ENCODE assay signal across 3 cellular contexts in genomic region chr4:72387959-72388358, GRCh38.
A peak's percentile ranks its signal among the peaks of the same experiment; 100 is the strongest.
TF ChIP-seq lines count a peak whose summit lies in the region.

No MANE protein-coding gene starts in this region.

TF ChIP-seq in A549, 52 proteins besides CTCF, POLR2A, EP300 and RAD21:
- no peak for TF ChIP-seq CHD4 (IDR thresholded peaks at IDR 0.05; ENCODE audit: borderline replicate concordance)
- TF ChIP-seq BCL3 (IDR thresholded peaks at IDR 0.05): no peak
- TF ChIP-seq MAFK (IDR thresholded peaks at IDR 0.05; ENCODE audit: partially characterized antibody): peak; percentile 79

TF ChIP-seq in IMR-90, 13 proteins besides CTCF, POLR2A, EP300 and RAD21:
- TF ChIP-seq MAFK (IDR thresholded peaks at IDR 0.05; ENCODE audit: low read depth, low read length) (peak; percentile 93), MXI1 (IDR thresholded peaks at IDR 0.05; ENCODE audit: borderline replicate concordance, low read depth, low read length) (no peak)

TF ChIP-seq in H1, 55 proteins besides CTCF, POLR2A, EP300 and RAD21:
- TF ChIP-seq NRF1 (IDR thresholded peaks at IDR 0.05; ENCODE audit: low read depth, low read length) (no peak), MAFK (IDR thresholded peaks at IDR 0.05; ENCODE audit: low read depth, low read length) (peak; percentile 57; the same call in 1 of the 2 replicates), FOSL1 (IDR thresholded peaks at IDR 0.05; ENCODE audit: insufficient read depth, low read depth, low read length) (no peak), ZNF274 (IDR thresholded peaks at IDR 0.05; ENCODE audit: borderline replicate concordance, extremely low read depth, low read length) (no peak)
